ENCODE assay signal across 33 cellular contexts in the genomic region with DNA sequence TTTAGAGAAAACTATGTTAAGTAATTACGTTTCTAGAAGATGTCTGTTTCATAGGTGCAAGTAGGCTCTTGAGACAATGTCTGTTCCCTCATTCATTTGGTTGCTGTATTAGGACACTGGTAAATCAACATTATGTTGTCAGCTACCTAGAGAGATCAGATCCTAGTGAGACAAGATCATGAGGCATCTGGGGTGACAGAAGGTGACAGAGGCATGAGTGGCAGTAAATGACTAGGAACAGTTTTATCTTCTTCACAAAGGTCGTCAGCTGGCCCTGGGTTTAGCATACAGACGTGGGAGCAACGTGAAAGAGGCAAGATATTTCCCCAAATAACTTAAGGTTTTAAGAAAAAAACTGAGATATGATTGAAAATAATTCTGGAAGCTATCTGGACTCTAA.
"Had no signal": no experiment of that assay in that cellular context is flagged by ENCODE, and none has a peak within 500 bp of the region (broad histone marks: within the 10 kb centered on the region; RNA-seq: fewer than 3 reads in every experiment).

No MANE protein-coding gene starts in this region.

- H3K36me3 Mint-ChIP-seq: activated naive CD4-positive, alpha-beta T cell treated with anti-CD3 and anti-CD28 coated beads, Interleukin-2, amount 50 U/mL, for 24 hours; activated naive CD8-positive, alpha-beta T cell treated with anti-CD3 and anti-CD28 coated beads for 36 hours had no signal

- DNase-seq: activated B cell treated with CpG ODN at 0.5 μM for 24 hours; activated CD4-positive, alpha-beta T cell treated with anti-CD3 and anti-CD28 coated beads for 48 hours; activated CD4-positive, alpha-beta T cell treated with anti-CD3 and anti-CD28 coated beads, Interleukin-2, amount 50 U/mL, for 1 hour; activated CD4-positive, alpha-beta T cell treated with anti-CD3 and anti-CD28 coated beads, Interleukin-2, amount 50 U/mL, for 48 hours; activated CD8-positive, alpha-beta memory T cell treated with anti-CD3 and anti-CD28 coated beads for 24 hours; activated CD8-positive, alpha-beta T cell treated with anti-CD3 and anti-CD28 coated beads for 36 hours; activated effector memory CD4-positive, alpha-beta T cell treated with Interleukin-2 at 50 U/mL for 16 hours; activated naive CD4-positive, alpha-beta T cell treated with anti-CD3 and anti-CD28 coated beads for 36 hours; activated naive CD8-positive, alpha-beta T cell treated with anti-CD3 and anti-CD28 coated beads for 36 hours; activated naive CD8-positive, alpha-beta T cell treated with anti-CD3 and anti-CD28 coated beads, Interleukin-2, amount 50 U/mL, for 24 hours; activated T-cell treated with anti-CD3 and anti-CD28 coated beads, Interleukin-2, amount 50 U/mL, for 4 hours; adrenal gland; amygdala; aorta; body of pancreas; caudate nucleus; cortex of kidney; dermis blood vessel endothelial cell; effector CD4-positive, alpha-beta T cell; effector memory CD8-positive, alpha-beta T cell; erythroblast; foreskin keratinocyte; gastrocnemius medialis; head of caudate nucleus; hippocampal formation; T-helper 2 cell had no signal

- H3K36me3 ChIP-seq: adrenal gland, esophagus muscularis mucosa, gastrocnemius medialis had no signal

- H3K27ac ChIP-seq: adrenal gland, body of pancreas, esophagus muscularis mucosa, foreskin keratinocyte, gastrocnemius medialis, VCaP had no signal

- H3K4me3 Mint-ChIP-seq: activated B cell treated with CpG ODN at 0.5 μM for 24 hours; activated CD8-positive, alpha-beta T cell treated with anti-CD3 and anti-CD28 coated beads for 36 hours; activated naive CD4-positive, alpha-beta T cell treated with anti-CD3 and anti-CD28 coated beads for 36 hours; activated naive CD4-positive, alpha-beta T cell treated with anti-CD3 and anti-CD28 coated beads, Interleukin-2, amount 50 U/mL, for 24 hours; activated naive CD8-positive, alpha-beta T cell treated with anti-CD3 and anti-CD28 coated beads for 36 hours; activated naive CD8-positive, alpha-beta T cell treated with anti-CD3 and anti-CD28 coated beads, Interleukin-2, amount 50 U/mL, for 24 hours; activated T-cell treated with anti-CD3 and anti-CD28 coated beads, Interleukin-2, amount 50 U/mL, for 4 hours; activated T-helper 17 cell treated with anti-CD3 and anti-CD28 coated beads, Interleukin-2, amount 50 U/mL, for 72 hours; effector memory CD8-positive, alpha-beta T cell had no signal

- H3K4me1 ChIP-seq: adrenal gland, body of pancreas, esophagus muscularis mucosa, foreskin keratinocyte, gastrocnemius medialis had no signal

- H3K9me3 Mint-ChIP-seq: activated naive CD4-positive, alpha-beta T cell treated with anti-CD3 and anti-CD28 coated beads for 36 hours; activated naive CD8-positive, alpha-beta T cell treated with anti-CD3 and anti-CD28 coated beads for 36 hours; activated naive CD8-positive, alpha-beta T cell treated with anti-CD3 and anti-CD28 coated beads, Interleukin-2, amount 50 U/mL, for 24 hours; activated T-helper 17 cell treated with anti-CD3 and anti-CD28 coated beads, Interleukin-2, amount 50 U/mL, for 72 hours had no signal

- H3K9me3 ChIP-seq: adrenal gland, body of pancreas, gastrocnemius medialis had no signal

- H3K27me3 ChIP-seq: adrenal gland, body of pancreas, esophagus muscularis mucosa, foreskin keratinocyte, gastrocnemius medialis had no signal

- FAIRE-seq: colon, TTC549 had no signal

- ATAC-seq: activated CD4-positive, CD25-positive, alpha-beta regulatory T cell treated with anti-CD3 and anti-CD28 coated beads, Interleukin-2, amount 50 U/mL, for 24 hours; activated CD8-positive, alpha-beta T cell treated with anti-CD3 and anti-CD28 coated beads for 36 hours; activated naive CD8-positive, alpha-beta T cell treated with anti-CD3 and anti-CD28 coated beads, Interleukin-2, amount 50 U/mL, for 24 hours; activated T-cell treated with anti-CD3 and anti-CD28 coated beads, Interleukin-2, amount 50 U/mL, for 4 hours; activated T-helper 17 cell treated with anti-CD3 and anti-CD28 coated beads, Interleukin-2, amount 50 U/mL, for 72 hours; body of pancreas; effector memory CD8-positive, alpha-beta T cell; foreskin keratinocyte; gastrocnemius medialis had no signal

- H3K4me3 ChIP-seq: adrenal gland, body of pancreas, esophagus muscularis mucosa, gastrocnemius medialis had no signal

- H3K27ac Mint-ChIP-seq: activated B cell treated with CpG ODN at 0.5 μM for 24 hours; activated CD8-positive, alpha-beta T cell treated with anti-CD3 and anti-CD28 coated beads for 36 hours; activated naive CD4-positive, alpha-beta T cell treated with anti-CD3 and anti-CD28 coated beads for 36 hours; activated naive CD4-positive, alpha-beta T cell treated with anti-CD3 and anti-CD28 coated beads, Interleukin-2, amount 50 U/mL, for 24 hours; activated naive CD8-positive, alpha-beta T cell treated with anti-CD3 and anti-CD28 coated beads for 36 hours; activated naive CD8-positive, alpha-beta T cell treated with anti-CD3 and anti-CD28 coated beads, Interleukin-2, amount 50 U/mL, for 24 hours; activated T-helper 17 cell treated with anti-CD3 and anti-CD28 coated beads, Interleukin-2, amount 50 U/mL, for 72 hours; effector memory CD8-positive, alpha-beta T cell had no signal

- H3K27me3 Mint-ChIP-seq: activated B cell treated with CpG ODN at 0.5 μM for 24 hours; activated CD8-positive, alpha-beta T cell treated with anti-CD3 and anti-CD28 coated beads for 36 hours; activated naive CD4-positive, alpha-beta T cell treated with anti-CD3 and anti-CD28 coated beads, Interleukin-2, amount 50 U/mL, for 24 hours; activated naive CD8-positive, alpha-beta T cell treated with anti-CD3 and anti-CD28 coated beads for 36 hours; activated naive CD8-positive, alpha-beta T cell treated with anti-CD3 and anti-CD28 coated beads, Interleukin-2, amount 50 U/mL, for 24 hours; activated T-helper 17 cell treated with anti-CD3 and anti-CD28 coated beads, Interleukin-2, amount 50 U/mL, for 72 hours; effector memory CD8-positive, alpha-beta T cell had no signal

- H3K4me1 Mint-ChIP-seq: activated B cell treated with CpG ODN at 0.5 μM for 24 hours; activated naive CD4-positive, alpha-beta T cell treated with anti-CD3 and anti-CD28 coated beads, Interleukin-2, amount 50 U/mL, for 24 hours; activated naive CD8-positive, alpha-beta T cell treated with anti-CD3 and anti-CD28 coated beads for 36 hours; activated naive CD8-positive, alpha-beta T cell treated with anti-CD3 and anti-CD28 coated beads, Interleukin-2, amount 50 U/mL, for 24 hours; activated T-helper 17 cell treated with anti-CD3 and anti-CD28 coated beads, Interleukin-2, amount 50 U/mL, for 72 hours had no signal
